In the genomic region with DNA sequence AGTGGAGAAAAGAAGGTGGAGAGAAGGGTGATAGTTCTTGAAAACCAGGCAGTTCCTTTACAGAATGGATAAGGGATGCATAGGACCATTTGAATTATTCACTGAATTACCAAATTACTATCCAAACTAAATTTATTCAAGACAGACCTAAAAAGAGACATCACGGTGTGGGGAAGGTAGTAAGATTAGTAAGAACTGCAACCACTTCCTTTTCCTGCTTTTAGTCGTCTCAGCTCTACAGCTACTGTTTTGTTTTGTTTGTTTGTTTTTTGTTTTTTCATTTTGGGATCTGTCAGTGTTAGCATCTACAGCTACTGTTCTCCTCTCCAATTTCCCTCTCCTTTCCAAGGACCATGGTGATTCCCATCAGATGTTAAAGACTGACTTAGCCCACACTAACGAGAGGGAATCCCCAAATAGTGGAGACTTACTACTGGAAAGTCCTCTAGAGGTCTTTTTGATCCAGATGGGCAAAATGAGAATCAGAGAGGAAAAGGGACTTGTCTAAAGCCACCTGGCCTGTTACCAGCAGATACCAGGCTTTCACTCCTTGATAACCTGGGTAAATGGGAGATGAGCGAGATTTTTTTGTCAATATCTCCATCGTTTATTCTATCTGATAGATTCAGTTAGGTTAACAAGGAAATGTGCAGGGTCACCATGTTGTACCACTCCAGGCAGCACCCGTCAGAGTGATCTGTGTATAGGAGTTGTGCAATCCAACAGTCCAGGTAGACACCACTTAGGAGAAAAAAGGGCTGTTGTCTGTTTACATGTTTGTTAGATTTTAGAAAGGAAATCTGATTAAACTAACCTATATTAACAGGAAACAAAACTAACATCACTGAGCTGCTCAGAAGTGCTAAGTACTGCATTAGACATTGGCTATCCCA, we compare ENCODE assay signal across 12 cellular contexts. TPM values are rescaled to one million over a fixed set of nuclear protein-coding genes. Genes with fewer than 3 reads are reported as not detected.
DNase-seq lines count a peak whose midpoint lies in the region; ATAC-seq and TF ChIP-seq lines count a peak whose summit lies in the region.
"Had no signal": no experiment of that assay in that cellular context is flagged by ENCODE, and none has a peak within 500 bp of the region (broad histone marks: within the 10 kb centered on the region; RNA-seq: fewer than 3 reads in every experiment).

No MANE protein-coding gene starts in this region.

- H3F3A ChIP-seq in Loucy (ENCODE audit: low read depth): no peaks in the 10 kb centered on the region

- H4K20me1 ChIP-seq in Loucy (ENCODE audit: insufficient read depth, low read length, poor library complexity, severe bottlenecking): peaks cover 18% of the 10 kb centered on the region

- no peaks in the 10 kb centered on the region for H3K27me3 Mint-ChIP-seq in activated CD4-positive, alpha-beta T cell treated with anti-CD3 and anti-CD28 coated beads, Interleukin-2, amount 10 ng/mL, durations not matched to agents 7 days and 5 days
- H3K27me3 Mint-ChIP-seq in Caco-2 (ENCODE audit: insufficient read depth, unreplicated experiment): no peaks in the 10 kb centered on the region

- peaks cover 79% of the 10 kb centered on the region for H3K4me1 Mint-ChIP-seq in activated CD4-positive, alpha-beta T cell treated with anti-CD3 and anti-CD28 coated beads, Interleukin-2, amount 10 ng/mL, durations not matched to agents 7 days and 5 days
- peaks cover 73% of the 10 kb centered on the region for H3K4me1 Mint-ChIP-seq in stimulated activated effector memory CD8-positive, alpha-beta T cell treated with anti-CD3 and anti-CD28 coated beads, Interleukin-12 subunit alpha, Interleukin-12 subunit beta, amount 100 ng/mL, for 72 hours
- H3K4me1 Mint-ChIP-seq in Caco-2 (ENCODE audit: low read depth, unreplicated experiment): peaks cover 6% of the 10 kb centered on the region

- H3K9me3 Mint-ChIP-seq in activated CD4-positive, alpha-beta T cell treated with anti-CD3 and anti-CD28 coated beads, Interleukin-2, amount 10 ng/mL, durations not matched to agents 7 days and 5 days: peaks cover 3% of the 10 kb centered on the region
- H3K9me3 Mint-ChIP-seq in stimulated activated effector memory CD8-positive, alpha-beta T cell treated with anti-CD3 and anti-CD28 coated beads, Interleukin-12 subunit alpha, Interleukin-12 subunit beta, amount 100 ng/mL, for 72 hours: no peaks in the 10 kb centered on the region
- H3K9me3 Mint-ChIP-seq in Caco-2 (ENCODE audit: unreplicated experiment): no peaks in the 10 kb centered on the region

- peaks cover 28% of the 10 kb centered on the region for H3K79me2 ChIP-seq in Loucy (ENCODE audit: insufficient read depth, low read length)

- peak overlapping the region; percentile 72 for H3K4me2 ChIP-seq in Loucy (ENCODE audit: low read depth, low read length, poor library complexity, severe bottlenecking)

- no peaks in the 10 kb centered on the region for H3K27me3 ChIP-seq in Loucy (ENCODE audit: insufficient read depth, low read length, poor library complexity, severe bottlenecking)
- no peaks in the 10 kb centered on the region for H3K27me3 ChIP-seq in Caco-2 (replicated peaks; ENCODE audit: control insufficient read depth, insufficient read depth, low read length)
- H3K27me3 ChIP-seq: esophagus muscularis mucosa, SJSA1, upper lobe of right lung had no signal

- H3K9ac ChIP-seq in Loucy (ENCODE audit: low read depth, low read length, poor library complexity, severe bottlenecking): no peak overlapping the region

- peak overlapping the region; percentile 10 for H3K4me3 Mint-ChIP-seq in activated CD4-positive, alpha-beta T cell treated with anti-CD3 and anti-CD28 coated beads, Interleukin-2, amount 10 ng/mL, durations not matched to agents 7 days and 5 days
- H3K4me3 Mint-ChIP-seq in stimulated activated effector memory CD8-positive, alpha-beta T cell treated with anti-CD3 and anti-CD28 coated beads, Interleukin-12 subunit alpha, Interleukin-12 subunit beta, amount 100 ng/mL, for 72 hours: peak overlapping the region; percentile 37
- H3K4me3 Mint-ChIP-seq in Caco-2 (ENCODE audit: unreplicated experiment): no peak overlapping the region

- TF ChIP-seq CTCF in Loucy (conservative IDR thresholded peaks at IDR 0.05; ENCODE audit: low read length) (no peak), Caco-2 (IDR thresholded peaks at IDR 0.05; ENCODE audit: insufficient read depth in 1 of 2, low read depth in 1 of 2, low read length in 1 of 2, severe bottlenecking in 1 of 2, unreplicated experiment in 1 of 2) (no peak)

- no peaks in the 10 kb centered on the region for H3K9me2 ChIP-seq in Loucy (replicated peaks; ENCODE audit: low read depth, low read length)

- POLR2A ChIA-PET in activated CD4-positive, alpha-beta T cell treated with anti-CD3 and anti-CD28 coated beads, Interleukin-2, amount 10 ng/mL, durations not matched to agents 7 days and 5 days (lab: Charles Lee): interaction anchor here (1.0 kb wide), 1 partner anchor 94 kb away, joined by 3 read pairs; no protein-coding TSS in a partner anchor
- POLR2A ChIA-PET in Caco-2 (lab: Charles Lee): no interaction called here

- peak overlapping the region; percentile 73 for H3K27ac Mint-ChIP-seq in activated CD4-positive, alpha-beta T cell treated with anti-CD3 and anti-CD28 coated beads, Interleukin-2, amount 10 ng/mL, durations not matched to agents 7 days and 5 days
- H3K27ac Mint-ChIP-seq in stimulated activated effector memory CD8-positive, alpha-beta T cell treated with anti-CD3 and anti-CD28 coated beads, Interleukin-12 subunit alpha, Interleukin-12 subunit beta, amount 100 ng/mL, for 72 hours: peak overlapping the region; percentile 77
- no peak overlapping the region for H3K27ac Mint-ChIP-seq in Caco-2 (ENCODE audit: unreplicated experiment)

- H2AFZ ChIP-seq in Loucy (ENCODE audit: low read length): 0 out of 2 replicates have a peak overlapping the region, but pooled peaks have one; percentile 32

- peak; percentile 80 for ATAC-seq in GM21723 (IDR thresholded peaks at IDR 0.05; ENCODE audit: unreplicated experiment)
- peak; percentile 96 for ATAC-seq in stimulated activated effector memory CD8-positive, alpha-beta T cell treated with anti-CD3 and anti-CD28 coated beads, Interleukin-12 subunit alpha, Interleukin-12 subunit beta, amount 100 ng/mL, for 72 hours
- ATAC-seq: upper lobe of right lung had no signal

- peak; percentile 15 for DNase-seq in activated CD4-positive, alpha-beta T cell treated with anti-CD3 and anti-CD28 coated beads, Interleukin-2, amount 10 ng/mL, durations not matched to agents 7 days and 5 days
- no peak for DNase-seq in activated CD4-positive, alpha-beta T cell treated with anti-CD3 and anti-CD28 coated beads, Interleukin-2, amount 50 U/mL, for 1 hour
- peak in 1 of 2 donors; percentile 57 for DNase-seq in stimulated activated effector memory CD8-positive, alpha-beta T cell treated with anti-CD3 and anti-CD28 coated beads, Interleukin-12 subunit alpha, Interleukin-12 subunit beta, amount 100 ng/mL, for 72 hours (ENCODE audit: low spot score in 2 of 2)
- DNase-seq in stimulated activated naive CD4-positive, alpha-beta T cell treated with Interleukin-2 at 50 U/mL for 16 hours (lab: John Stamatoyannopoulos, UW): no peak
- DNase-seq in Caco-2 (no peak), SHP77 treated with DMSO at 0.1 percent for 48 hours (lab: John Stamatoyannopoulos, UW) (no peak)
- DNase-seq: upper lobe of right lung had no signal

- intact Hi-C loops in Caco-2 (cut with micrococcal nuclease; ENCODE audit: unreplicated experiment): no loop called here

- H3K4me1 ChIP-seq in Loucy (ENCODE audit: insufficient read depth, low read length, poor library complexity, severe bottlenecking) (peaks cover 33% of the 10 kb centered on the region), Caco-2 (no peaks in the 10 kb centered on the region)
- H3K4me1 ChIP-seq: SJSA1 had no signal

- CTCF ChIA-PET in activated CD4-positive, alpha-beta T cell treated with anti-CD3 and anti-CD28 coated beads, Interleukin-2, amount 10 ng/mL, durations not matched to agents 7 days and 5 days (lab: Charles Lee): interaction anchor here (0.7 to 1.1 kb wide), 2 partner anchors 13 to 17 kb away, joined by 3 read pairs; no protein-coding TSS in a partner anchor
- CTCF ChIA-PET in Caco-2 (lab: Charles Lee): no interaction called here

- peaks cover 91% of the 10 kb centered on the region for H3K36me3 Mint-ChIP-seq in activated CD4-positive, alpha-beta T cell treated with anti-CD3 and anti-CD28 coated beads, Interleukin-2, amount 10 ng/mL, durations not matched to agents 7 days and 5 days (ENCODE audit: low read depth)
- peaks cover 100% of the 10 kb centered on the region for H3K36me3 Mint-ChIP-seq in stimulated activated effector memory CD8-positive, alpha-beta T cell treated with anti-CD3 and anti-CD28 coated beads, Interleukin-12 subunit alpha, Interleukin-12 subunit beta, amount 100 ng/mL, for 72 hours
- H3K36me3 Mint-ChIP-seq in Caco-2 (ENCODE audit: insufficient read depth, unreplicated experiment): no peaks in the 10 kb centered on the region

- H3K9me3 ChIP-seq in Loucy (ENCODE audit: insufficient read depth, low read depth, low read length): no peaks in the 10 kb centered on the region
- no peaks in the 10 kb centered on the region for H3K9me3 ChIP-seq in Caco-2
- H3K9me3 ChIP-seq: esophagus muscularis mucosa, SJSA1, upper lobe of right lung had no signal

- H3K4me3 ChIP-seq in Loucy (ENCODE audit: low read length, poor library complexity, severe bottlenecking): peak overlapping the region; percentile 48
- no peak overlapping the region for H3K4me3 ChIP-seq in Caco-2 (ENCODE audit: low read depth, low read length)
- H3K4me3 ChIP-seq: esophagus muscularis mucosa, lung, SJSA1, upper lobe of right lung had no signal

- BruUV-seq in Caco-2 (replicated peaks; lab: Mats Ljungman, UMichigan): no TSS peak

- peaks cover 14% of the 10 kb centered on the region; the same call in 1 of the 2 replicates for H3K36me3 ChIP-seq in Loucy (ENCODE audit: insufficient read depth, low read length)
- H3K36me3 ChIP-seq in Caco-2 (ENCODE audit: control insufficient read depth, insufficient read depth, low read length): no peaks in the 10 kb centered on the region
- H3K36me3 ChIP-seq: SJSA1, upper lobe of right lung had no signal

RNA-seq across cellular contexts. Expression of a gene that starts 6.0 kb away (rescaled TPM):
- 100 to 1,000 TPM; 339 to 350 TPM for total RNA-seq in activated CD4-positive, alpha-beta T cell treated with anti-CD3 and anti-CD28 coated beads, Interleukin-2, amount 10 ng/mL, durations not matched to agents 7 days and 5 days
- 0.45 and 1.00 TPM in 2 replicates for total RNA-seq in Caco-2 (2022)
- total RNA-seq: SJSA1 had no signal

Comparison
In these comparisons a context has a peak if more than half of its experiments do, and no peak if none do; other contexts are left out.
1. RNA of a gene that starts 6.0 kb away (total RNA-seq): 339 to 350 TPM in activated CD4-positive, alpha-beta T cell treated with anti-CD3 and anti-CD28 coated beads, Interleukin-2, amount 10 ng/mL, durations not matched to agents 7 days and 5 days; 0.45 to 1.00 TPM in Caco-2; every median in the first group is over 100 times any median in the second.